ENCODE assay signal across 21 cellular contexts in genomic region chr1:84425145-84425876, GRCh38. TPM values are rescaled to one million over a fixed set of nuclear protein-coding genes. Genes with fewer than 3 reads are reported as not detected.
"Had no signal": no experiment of that assay in that cellular context is flagged by ENCODE, and none has a peak within 500 bp of the region (broad histone marks: within the 10 kb centered on the region; RNA-seq: fewer than 3 reads in every experiment).

No MANE protein-coding gene starts in this region.

- ATAC-seq: gastrocnemius medialis; heart right ventricle; left lung; stimulated activated naive CD8-positive, alpha-beta T cell treated with anti-CD3 and anti-CD28 coated beads, Interleukin-15, Interleukin-2, amounts not matched to agents 100 U/mL and 50 U/mL, for 24 hours had no signal

- H3K4me3 ChIP-seq: colonic mucosa, gastrocnemius medialis, heart right ventricle, left lung, sigmoid colon, suprapubic skin had no signal

- FAIRE-seq: keratinocyte had no signal

- DNase-seq: activated B cell treated with CpG ODN at 0.5 μM for 24 hours; activated CD4-positive, alpha-beta T cell treated with anti-CD3 and anti-CD28 coated beads, Interleukin-2, amount 10 ng/mL, durations not matched to agents 7 days and 5 days; activated CD8-positive, alpha-beta memory T cell treated with anti-CD3 and anti-CD28 coated beads for 24 hours; activated naive CD4-positive, alpha-beta T cell treated with anti-CD3 and anti-CD28 coated beads for 36 hours; caudate nucleus; colonic mucosa; effector memory CD4-positive, alpha-beta T cell; gastrocnemius medialis; heart right ventricle; left lung; mesendoderm; nephron progenitor cell; sigmoid colon; stimulated activated CD4-positive, alpha-beta T cell treated with anti-CD3 and anti-CD28 coated beads, Interleukin-2, amount 100 ng/mL, for 48 hours; stimulated activated naive CD8-positive, alpha-beta T cell treated with anti-CD3 and anti-CD28 coated beads, Interleukin-15, Interleukin-2, amounts not matched to agents 100 U/mL and 50 U/mL, for 24 hours; T1000 had no signal

RNA-seq across cellular contexts. Expression of gene DNASE2B, which starts 27.0 kb away (rescaled TPM):
- total RNA-seq: activated B cell treated with CpG ODN at 0.5 μM for 24 hours; activated CD4-positive, alpha-beta T cell treated with anti-CD3 and anti-CD28 coated beads, Interleukin-2, amount 10 ng/mL, durations not matched to agents 7 days and 5 days; activated naive CD4-positive, alpha-beta T cell treated with anti-CD3 and anti-CD28 coated beads for 36 hours; fibroblast of lung; osteocyte; pulmonary artery endothelial cell had no signal
- polyA plus RNA-seq: fibroblast of lung, heart right ventricle, keratinocyte had no signal
